ENCODE assay signal across 13 cellular contexts in genomic region chr17:49963626-49964538, GRCh38. TPM values are rescaled to one million over a fixed set of nuclear protein-coding genes. Genes with fewer than 3 reads are reported as not detected.
A peak's percentile ranks its signal among the peaks of the same experiment; 100 is the strongest.
DNase-seq lines count a peak whose midpoint lies in the region; ATAC-seq and TF ChIP-seq lines count a peak whose summit lies in the region.
"Had no signal": no experiment of that assay in that cellular context is flagged by ENCODE, and none has a peak within 500 bp of the region (broad histone marks: within the 10 kb centered on the region; RNA-seq: fewer than 3 reads in every experiment).

No MANE protein-coding gene starts in this region.

- peak overlapping the region; percentile 74 for H3K4me3 Mint-ChIP-seq in activated naive CD4-positive, alpha-beta T cell treated with anti-CD3 and anti-CD28 coated beads, Interleukin-2, amount 50 U/mL, for 24 hours
- H3K4me3 Mint-ChIP-seq in activated CD8-positive, alpha-beta T cell treated with anti-CD3 and anti-CD28 coated beads, Interleukin-2, amount 10 ng/mL, durations not matched to agents 7 days and 5 days, result no peak overlapping the region
- peak overlapping the region; percentile 48 for H3K4me3 Mint-ChIP-seq in stimulated activated effector memory CD8-positive, alpha-beta T cell treated with anti-CD3 and anti-CD28 coated beads, Interleukin-12 subunit alpha, Interleukin-12 subunit beta, amount 100 ng/mL, for 72 hours

- peaks cover 23% of the 10 kb centered on the region for H3K4me1 ChIP-seq in iPS-18a (ENCODE audit: control insufficient read depth, low read depth, low read length)
- H3K4me1 ChIP-seq: foreskin keratinocyte had no signal

- no peak for TF ChIP-seq CTCF in dorsolateral prefrontal cortex (IDR thresholded peaks at IDR 0.05 in 54 of 56, conservative IDR thresholded peaks at IDR 0.05 in 2 of 56; ENCODE audit: low read depth in 1 of 56, partially characterized antibody in 56 of 56)

- H3K27ac ChIP-seq in iPS-18a (ENCODE audit: low read length) (no peak overlapping the region), dorsolateral prefrontal cortex (no peak overlapping the region)
- H3K27ac ChIP-seq: foreskin keratinocyte had no signal

- no peaks in the 10 kb centered on the region for H3K9me3 ChIP-seq in iPS-18a (ENCODE audit: control insufficient read depth, low read depth, low read length)

- H3K27me3 Mint-ChIP-seq in activated naive CD4-positive, alpha-beta T cell treated with anti-CD3 and anti-CD28 coated beads, Interleukin-2, amount 50 U/mL, for 24 hours, result peaks cover 48% of the 10 kb centered on the region
- peaks cover 67% of the 10 kb centered on the region for H3K27me3 Mint-ChIP-seq in activated CD8-positive, alpha-beta T cell treated with anti-CD3 and anti-CD28 coated beads, Interleukin-2, amount 10 ng/mL, durations not matched to agents 7 days and 5 days (ENCODE audit: low read depth)

- H3K27me3 ChIP-seq in iPS-18a (ENCODE audit: control insufficient read depth, insufficient read depth, low read length), result peaks cover 88% of the 10 kb centered on the region
- H3K27me3 ChIP-seq in dorsolateral prefrontal cortex, result peaks cover 16 to 85% (median 67%) of the 10 kb centered on the region in 45 donors

- intact Hi-C loops in dorsolateral prefrontal cortex (cut with DNase I), result no loop called here

- POLR2A ChIA-PET in activated CD8-positive, alpha-beta T cell treated with anti-CD3 and anti-CD28 coated beads, Interleukin-2, amount 10 ng/mL, durations not matched to agents 7 days and 5 days (lab: Charles Lee), result no interaction called here

- H3K4me3 ChIP-seq in iPS-18a (ENCODE audit: low read length) (peak overlapping the region; percentile 44), dorsolateral prefrontal cortex (peak overlapping the region in 1 of 59 donors; percentile 12)
- H3K4me3 ChIP-seq: lung had no signal

- peaks cover 30% of the 10 kb centered on the region for H3K4me1 Mint-ChIP-seq in activated naive CD4-positive, alpha-beta T cell treated with anti-CD3 and anti-CD28 coated beads, Interleukin-2, amount 50 U/mL, for 24 hours
- H3K4me1 Mint-ChIP-seq in activated CD8-positive, alpha-beta T cell treated with anti-CD3 and anti-CD28 coated beads, Interleukin-2, amount 10 ng/mL, durations not matched to agents 7 days and 5 days (ENCODE audit: low read depth), result peaks cover 30% of the 10 kb centered on the region
- H3K4me1 Mint-ChIP-seq in stimulated activated effector memory CD8-positive, alpha-beta T cell treated with anti-CD3 and anti-CD28 coated beads, Interleukin-12 subunit alpha, Interleukin-12 subunit beta, amount 100 ng/mL, for 72 hours, result peaks cover 24% of the 10 kb centered on the region

- DNase-seq in activated naive CD4-positive, alpha-beta T cell treated with anti-CD3 and anti-CD28 coated beads, Interleukin-2, amount 50 U/mL, for 16 hours, result no peak
- DNase-seq in activated CD8-positive, alpha-beta T cell treated with anti-CD3 and anti-CD28 coated beads, Interleukin-2, amount 10 ng/mL, durations not matched to agents 7 days and 5 days, result no peak
- DNase-seq in stimulated activated effector memory CD8-positive, alpha-beta T cell treated with anti-CD3 and anti-CD28 coated beads, Interleukin-12 subunit alpha, Interleukin-12 subunit beta, amount 100 ng/mL, for 72 hours (ENCODE audit: low spot score in 2 of 2), result no peak
- no peak for DNase-seq in NCI-H446 treated with DMSO at 0.1 percent for 48 hours (lab: John Stamatoyannopoulos, UW)
- DNase-seq in dorsolateral prefrontal cortex, result no peak
- DNase-seq: cerebellar nuclear complex, foreskin keratinocyte, NCI-H748 treated with DMSO at 0.1 percent for 48 hours had no signal

- no peaks in the 10 kb centered on the region for H3K9me3 Mint-ChIP-seq in activated naive CD4-positive, alpha-beta T cell treated with anti-CD3 and anti-CD28 coated beads, Interleukin-2, amount 50 U/mL, for 24 hours
- no peaks in the 10 kb centered on the region for H3K9me3 Mint-ChIP-seq in activated CD8-positive, alpha-beta T cell treated with anti-CD3 and anti-CD28 coated beads, Interleukin-2, amount 10 ng/mL, durations not matched to agents 7 days and 5 days (ENCODE audit: insufficient read depth)
- H3K9me3 Mint-ChIP-seq in stimulated activated effector memory CD8-positive, alpha-beta T cell treated with anti-CD3 and anti-CD28 coated beads, Interleukin-12 subunit alpha, Interleukin-12 subunit beta, amount 100 ng/mL, for 72 hours, result no peaks in the 10 kb centered on the region

- no peak overlapping the region for H3K9ac ChIP-seq in iPS-18a (ENCODE audit: low read length)

- no peak for ATAC-seq in activated CD8-positive, alpha-beta T cell treated with anti-CD3 and anti-CD28 coated beads, Interleukin-2, amount 10 ng/mL, durations not matched to agents 7 days and 5 days
- ATAC-seq in stimulated activated effector memory CD8-positive, alpha-beta T cell treated with anti-CD3 and anti-CD28 coated beads, Interleukin-12 subunit alpha, Interleukin-12 subunit beta, amount 100 ng/mL, for 72 hours, result no peak
- no peak for ATAC-seq in HG03565 (IDR thresholded peaks at IDR 0.05; ENCODE audit: unreplicated experiment)
- ATAC-seq: foreskin keratinocyte had no signal

- CTCF ChIA-PET in activated CD8-positive, alpha-beta T cell treated with anti-CD3 and anti-CD28 coated beads, Interleukin-2, amount 10 ng/mL, durations not matched to agents 7 days and 5 days (lab: Charles Lee), result interaction anchor here (1.3 to 1.5 kb wide), 3 partner anchors 11 to 35 kb away, joined by 3 to 9 read pairs (median 4); no protein-coding TSS in a partner anchor

- no peaks in the 10 kb centered on the region for H3K36me3 ChIP-seq in iPS-18a (ENCODE audit: control insufficient read depth, low read depth, low read length)

- no peak overlapping the region for H3K27ac Mint-ChIP-seq in activated naive CD4-positive, alpha-beta T cell treated with anti-CD3 and anti-CD28 coated beads, Interleukin-2, amount 50 U/mL, for 24 hours
- H3K27ac Mint-ChIP-seq in activated CD8-positive, alpha-beta T cell treated with anti-CD3 and anti-CD28 coated beads, Interleukin-2, amount 10 ng/mL, durations not matched to agents 7 days and 5 days, result peak overlapping the region; percentile 11
- H3K27ac Mint-ChIP-seq in stimulated activated effector memory CD8-positive, alpha-beta T cell treated with anti-CD3 and anti-CD28 coated beads, Interleukin-12 subunit alpha, Interleukin-12 subunit beta, amount 100 ng/mL, for 72 hours, result no peak overlapping the region

- H3K36me3 Mint-ChIP-seq in activated naive CD4-positive, alpha-beta T cell treated with anti-CD3 and anti-CD28 coated beads, Interleukin-2, amount 50 U/mL, for 24 hours, result peaks cover 5% of the 10 kb centered on the region
- H3K36me3 Mint-ChIP-seq in activated CD8-positive, alpha-beta T cell treated with anti-CD3 and anti-CD28 coated beads, Interleukin-2, amount 10 ng/mL, durations not matched to agents 7 days and 5 days (ENCODE audit: low read depth), result peaks cover 1% of the 10 kb centered on the region
- no peaks in the 10 kb centered on the region for H3K36me3 Mint-ChIP-seq in stimulated activated effector memory CD8-positive, alpha-beta T cell treated with anti-CD3 and anti-CD28 coated beads, Interleukin-12 subunit alpha, Interleukin-12 subunit beta, amount 100 ng/mL, for 72 hours

RNA-seq across cellular contexts. Expression of gene DLX4, which starts 5.1 kb away (rescaled TPM):
- not detected for total RNA-seq in activated CD8-positive, alpha-beta T cell treated with anti-CD3 and anti-CD28 coated beads, Interleukin-2, amount 10 ng/mL, durations not matched to agents 7 days and 5 days
- total RNA-seq in dorsolateral prefrontal cortex, result 1 to 10 TPM in 20 of 120 experiments, under 1 TPM in 41, not detected in 59; 0.27 to 2.5 (median 0.76) TPM
- total RNA-seq: skeletal muscle tissue had no signal

RNA-seq across cellular contexts. Expression of gene DLX3, which starts 31.1 kb away (rescaled TPM):
- not detected for total RNA-seq in activated CD8-positive, alpha-beta T cell treated with anti-CD3 and anti-CD28 coated beads, Interleukin-2, amount 10 ng/mL, durations not matched to agents 7 days and 5 days
- total RNA-seq in dorsolateral prefrontal cortex, result under 1 TPM in 49 of 120 experiments, not detected in 71; 0.14 to 0.93 (median 0.37) TPM
- total RNA-seq: skeletal muscle tissue had no signal
